11 cellular contexts compared by ENCODE assay signal in genomic region chr2:37653093-37653492, GRCh38. TPM values are rescaled to one million over a fixed set of nuclear protein-coding genes. Genes with fewer than 3 reads are reported as not detected.
DNase-seq lines count a peak whose midpoint lies in the region; ATAC-seq and TF ChIP-seq lines count a peak whose summit lies in the region.
"Had no signal": no experiment of that assay in that cellular context is flagged by ENCODE, and none has a peak within 500 bp of the region (broad histone marks: within the 10 kb centered on the region; RNA-seq: fewer than 3 reads in every experiment).

No MANE protein-coding gene starts in this region.

- H3K4me3 ChIP-seq in left ventricle myocardium inferior: peak overlapping the region; percentile 49
- no peak overlapping the region for H3K4me3 ChIP-seq in brain microvascular endothelial cell (ENCODE audit: low read depth, low read length)
- H3K4me3 ChIP-seq in muscle layer of duodenum (ENCODE audit: low read depth in 1 of 2, low read length in 2 of 2): no peak overlapping the region
- no peak overlapping the region for H3K4me3 ChIP-seq in uterus

- H3K27ac ChIP-seq in left ventricle myocardium inferior (replicated peaks): peak overlapping the region; percentile 98
- peak overlapping the region; percentile 70 for H3K27ac ChIP-seq in brain microvascular endothelial cell
- H3K27ac ChIP-seq in muscle layer of duodenum (ENCODE audit: low read length): peak overlapping the region; percentile 84
- peak overlapping the region; percentile 61 to 95 for H3K27ac ChIP-seq in uterus

- H3K4me1 ChIP-seq in left ventricle myocardium inferior: peaks cover 99% of the 10 kb centered on the region
- H3K4me1 ChIP-seq in muscle layer of duodenum (ENCODE audit: control insufficient read depth in 1 of 2, insufficient read depth in 2 of 2, low read length in 2 of 2): peaks cover 10 to 39% of the 10 kb centered on the region in 2 donors
- peaks cover 15 to 19% of the 10 kb centered on the region in 2 donors for H3K4me1 ChIP-seq in uterus

- no peaks in the 10 kb centered on the region for H3K27me3 ChIP-seq in left ventricle myocardium inferior (ENCODE audit: low read depth)
- H3K27me3 ChIP-seq in brain microvascular endothelial cell (replicated peaks): no peaks in the 10 kb centered on the region
- no peaks in the 10 kb centered on the region for H3K27me3 ChIP-seq in muscle layer of duodenum (ENCODE audit: low read depth, low read length)
- no peaks in the 10 kb centered on the region for H3K27me3 ChIP-seq in uterus

- no peaks in the 10 kb centered on the region for H3K36me3 ChIP-seq in left ventricle myocardium inferior
- H3K36me3 ChIP-seq in brain microvascular endothelial cell (replicated peaks): peaks cover 30% of the 10 kb centered on the region
- H3K36me3 ChIP-seq in muscle layer of duodenum (ENCODE audit: control insufficient read depth in 1 of 2, insufficient read depth in 2 of 2, low read length in 2 of 2): peaks cover 0 to 6% of the 10 kb centered on the region in 2 donors
- no peaks in the 10 kb centered on the region for H3K36me3 ChIP-seq in uterus

- DNase-seq in left ventricle myocardium inferior: no peak
- no peak for DNase-seq in left cardiac atrium
- DNase-seq in brain microvascular endothelial cell: no peak
- no peak for DNase-seq in uterus
- DNase-seq: effector CD4-positive, alpha-beta T cell; mesendoderm; NCI-H524 treated with DMSO at 0.1 percent for 48 hours had no signal

- TF ChIP-seq POLR2A in uterus (IDR thresholded peaks at IDR 0.05) (no peak), GM18505 (IDR thresholded peaks at IDR 0.05; ENCODE audit: borderline replicate concordance, extremely low read depth, insufficient read depth, insufficient read length) (no peak)

- intact Hi-C loops in left ventricle myocardium inferior (cut with micrococcal nuclease) (no loop called here), left cardiac atrium (cut with DNase I) (no loop called here), uterus (cut with DNase I; ENCODE audit: low total_unique reads) (no loop called here)

- ATAC-seq in left cardiac atrium (no peak), HG02678 (IDR thresholded peaks at IDR 0.05; ENCODE audit: unreplicated experiment) (no peak), GM19452 (IDR thresholded peaks at IDR 0.05; ENCODE audit: unreplicated experiment) (no peak), GM18505 (IDR thresholded peaks at IDR 0.05; ENCODE audit: unreplicated experiment) (no peak)

- in situ Hi-C loops in brain microvascular endothelial cell (cut with HindIII; ENCODE audit: low pct_ligation_motif_present, low sequenced_read_pairs): no loop called here

- TF ChIP-seq CTCF in left ventricle myocardium inferior (IDR thresholded peaks at IDR 0.05; ENCODE audit: borderline replicate concordance): no peak
- TF ChIP-seq CTCF in brain microvascular endothelial cell (IDR thresholded peaks at IDR 0.05; ENCODE audit: low read depth, low read length, missing control alignments): no peak
- TF ChIP-seq CTCF in uterus (IDR thresholded peaks at IDR 0.05): no peak

- H3K9me3 ChIP-seq in left ventricle myocardium inferior (replicated peaks) (no peaks in the 10 kb centered on the region), muscle layer of duodenum (ENCODE audit: control insufficient read depth in 1 of 2, low read length in 2 of 2) (no peaks in the 10 kb centered on the region), uterus (no peaks in the 10 kb centered on the region)

RNA-seq across cellular contexts. Expression of gene CDC42EP3, which starts 18.3 kb away (rescaled TPM):
- total RNA-seq in left ventricle myocardium inferior: 81.9 TPM
- 10 to 100 TPM; 44.3 to 81.4 TPM for total RNA-seq in left cardiac atrium
- 10 to 100 TPM; 24.7 to 93.0 (median 57.3) TPM for total RNA-seq in uterus
